In genomic region chr19:47070756-47071155, GRCh38 we compare ENCODE assay signal across 1 cellular context.
TF ChIP-seq lines count a peak whose summit lies in the region.

No MANE protein-coding gene starts in this region.

TF ChIP-seq in WTC11, 78 proteins besides CTCF, POLR2A, EP300 and RAD21 (continued from another document):
- no peak for TF ChIP-seq ZSCAN18 (CRISPR knock-in tag; IDR thresholded peaks at IDR 0.05)
- TF ChIP-seq PREB (CRISPR knock-in tag; IDR thresholded peaks at IDR 0.05; ENCODE audit: borderline replicate concordance), result no peak
- TF ChIP-seq RORB (CRISPR knock-in tag; IDR thresholded peaks at IDR 0.05), result no peak
- no peak for TF ChIP-seq TCF7 (CRISPR knock-in tag; IDR thresholded peaks at IDR 0.05; ENCODE audit: low read depth)
TF ChIP-seq in WTC11: peak in this region for 0.
